2 cellular contexts compared by ENCODE assay signal in genomic region chr18:74895686-74896085, GRCh38.
TF ChIP-seq lines count a peak whose summit lies in the region.

No MANE protein-coding gene starts in this region.

TF ChIP-seq in HCT116, 20 proteins besides CTCF, POLR2A, EP300 and RAD21 (continued from another document):
- no peak for TF ChIP-seq ATF3 (IDR thresholded peaks at IDR 0.05)
- TF ChIP-seq JUND (IDR thresholded peaks at IDR 0.05): no peak
- no peak for TF ChIP-seq SP1 (IDR thresholded peaks at IDR 0.05; ENCODE audit: low read depth)
- no peak for TF ChIP-seq TCF7L2 (IDR thresholded peaks at IDR 0.05; ENCODE audit: borderline replicate concordance, extremely low read depth, insufficient read depth, insufficient read length)
- TF ChIP-seq EGR1 (IDR thresholded peaks at IDR 0.05; ENCODE audit: low read depth): no peak
- TF ChIP-seq POLR2AphosphoS5 (IDR thresholded peaks at IDR 0.05; ENCODE audit: low read depth, low read length): no peak
- no peak for TF ChIP-seq FOSL1 (IDR thresholded peaks at IDR 0.05; ENCODE audit: low read depth)
- no peak for TF ChIP-seq ELF1 (IDR thresholded peaks at IDR 0.05; ENCODE audit: borderline replicate concordance, low read depth)
- TF ChIP-seq SIN3A (IDR thresholded peaks at IDR 0.05; ENCODE audit: low read depth): no peak
- no peak for TF ChIP-seq ZBTB33 (IDR thresholded peaks at IDR 0.05; ENCODE audit: extremely low read depth, insufficient replicate concordance, low read length)
- no peak for TF ChIP-seq REST (IDR thresholded peaks at IDR 0.05; ENCODE audit: low read depth)
- no peak for TF ChIP-seq ZFX (IDR thresholded peaks at IDR 0.05)
- no peak for TF ChIP-seq EZH2phosphoT487 (IDR thresholded peaks at IDR 0.05; ENCODE audit: borderline replicate concordance)
- no peak for TF ChIP-seq SRF (IDR thresholded peaks at IDR 0.05; ENCODE audit: low read depth)
- TF ChIP-seq MAX (IDR thresholded peaks at IDR 0.05): no peak

TF ChIP-seq in SK-N-SH, 30 proteins besides CTCF, POLR2A, EP300 and RAD21 (continued from another document):
- no peak for TF ChIP-seq PBX3 (IDR thresholded peaks at IDR 0.05)
